In the genomic region with DNA sequence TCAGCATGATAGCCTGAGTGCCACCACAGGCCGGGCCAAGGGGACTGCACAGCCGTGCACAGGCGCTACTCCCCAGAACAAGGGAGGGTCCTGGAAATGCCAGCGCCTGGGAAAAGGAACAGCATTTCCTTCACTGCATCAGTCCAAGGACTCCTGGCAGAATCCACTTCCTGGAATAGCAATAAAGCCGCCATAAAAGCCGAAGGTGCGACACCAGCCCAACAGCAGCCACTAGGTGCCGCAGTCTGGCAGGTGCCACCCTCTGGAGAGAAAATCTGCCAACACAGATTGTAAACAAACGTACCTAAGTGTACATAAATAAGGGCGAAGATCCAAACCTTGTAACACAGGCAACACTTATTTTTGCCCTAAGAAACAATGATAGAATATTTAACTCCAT, we compare ENCODE assay signal across 9 cellular contexts. TPM values are rescaled to one million over a fixed set of nuclear protein-coding genes. Genes with fewer than 3 reads are reported as not detected.
A peak's percentile ranks its signal among the peaks of the same experiment; 100 is the strongest.
DNase-seq lines count a peak whose midpoint lies in the region; ATAC-seq and TF ChIP-seq lines count a peak whose summit lies in the region.
"Had no signal": no experiment of that assay in that cellular context is flagged by ENCODE, and none has a peak within 500 bp of the region (broad histone marks: within the 10 kb centered on the region; RNA-seq: fewer than 3 reads in every experiment).

No MANE protein-coding gene starts in this region.

- intact Hi-C loops in heart left ventricle (cut with DNase I) (loop anchor here in 1 of 10 donors (2.0 kb wide), 1 partner anchor 25 kb away; no protein-coding TSS in a partner anchor), left cardiac atrium (cut with DNase I) (no loop called here)

- ATAC-seq in heart left ventricle (peak in 1 of 4 donors; percentile 14), left cardiac atrium (no peak), upper lobe of left lung (ENCODE audit: low FRiP score in 2 of 2) (no peak)
- ATAC-seq: Right ventricle myocardium inferior had no signal

- H3K27ac ChIP-seq in heart left ventricle = no peak overlapping the region
- H3K27ac ChIP-seq in upper lobe of left lung = no peak overlapping the region

- no peaks in the 10 kb centered on the region for H3K9me3 ChIP-seq in heart left ventricle
- H3K9me3 ChIP-seq in upper lobe of left lung = no peaks in the 10 kb centered on the region

- H3K27me3 ChIP-seq in heart left ventricle (no peaks in the 10 kb centered on the region), upper lobe of left lung (no peaks in the 10 kb centered on the region)

- no peak for TF ChIP-seq EP300 in upper lobe of left lung (IDR thresholded peaks at IDR 0.05)

- H3K4me3 ChIP-seq in heart left ventricle (no peak overlapping the region), epithelial cell of esophagus (ENCODE audit: low read length) (no peak overlapping the region), upper lobe of left lung (no peak overlapping the region)

- TF ChIP-seq CTCF in heart left ventricle (IDR thresholded peaks at IDR 0.05) = peak in 11 of 12 donors; percentile 17 to 61 (median 39)
- TF ChIP-seq CTCF in epithelial cell of esophagus (IDR thresholded peaks at IDR 0.05; ENCODE audit: insufficient read depth, low read depth, low read length, missing control alignments) = peak; percentile 35
- peak; percentile 6 to 35 (median 17) for TF ChIP-seq CTCF in upper lobe of left lung (IDR thresholded peaks at IDR 0.05)

- no peak for TF ChIP-seq POLR2A in heart left ventricle (IDR thresholded peaks at IDR 0.05)
- TF ChIP-seq POLR2A in upper lobe of left lung (IDR thresholded peaks at IDR 0.05) = no peak

- WGBS in heart left ventricle, 4 donors = 65 to 90% (median 71%) methylated on average over 8 to 10 of the region's 10 CpGs
- 63 to 74% methylated on average over 10 of the region's 10 CpGs for WGBS in upper lobe of left lung, 2 donors

- H3K4me1 ChIP-seq in heart left ventricle (peaks cover 3 to 94% (median 51%) of the 10 kb centered on the region in 12 donors), upper lobe of left lung (peaks cover 34 to 42% (median 39%) of the 10 kb centered on the region in 4 donors)

- H3K36me3 ChIP-seq in heart left ventricle (peaks cover 0 to under 1% (median 0%) of the 10 kb centered on the region in 9 donors), upper lobe of left lung (no peaks in the 10 kb centered on the region)

- DNase-seq in heart left ventricle = peak in 1 of 5 donors; percentile 22
- no peak for DNase-seq in left cardiac atrium
- DNase-seq in NCI-H2081 treated with DMSO at 0.1 percent for 48 hours (lab: John Stamatoyannopoulos, UW) = peak; percentile 28
- DNase-seq in epithelial cell of esophagus (ENCODE audit: low read depth) = no peak
- no peak for DNase-seq in upper lobe of left lung
- no peak for DNase-seq in activated CD4-positive, CD25-positive, alpha-beta regulatory T cell treated with anti-CD3 and anti-CD28 coated beads, Interleukin-2, amount 50 U/mL, for 72 hours
- DNase-seq in HCEC 1CT = no peak
- no peak for DNase-seq in NCI-H1436 treated with DMSO at 0.1 percent for 48 hours (lab: John Stamatoyannopoulos, UW)

RNA-seq across cellular contexts. Expression of gene VOPP1, which starts 22.3 kb away (rescaled TPM):
- total RNA-seq in heart left ventricle (10 to 100 TPM; 20.3 to 58.0 (median 26.8) TPM), left cardiac atrium (10 to 100 TPM; 28.9 to 32.2 TPM), upper lobe of left lung (10 to 100 TPM; 27.2 to 67.6 (median 45.0) TPM)
- 10 to 100 TPM in 1 of 2 donors, 1 to 10 TPM in 1; 9.9 to 22.8 TPM for polyA plus RNA-seq in heart left ventricle
